Comparison of ENCODE assay signal across 1 cellular context in the genomic region with DNA sequence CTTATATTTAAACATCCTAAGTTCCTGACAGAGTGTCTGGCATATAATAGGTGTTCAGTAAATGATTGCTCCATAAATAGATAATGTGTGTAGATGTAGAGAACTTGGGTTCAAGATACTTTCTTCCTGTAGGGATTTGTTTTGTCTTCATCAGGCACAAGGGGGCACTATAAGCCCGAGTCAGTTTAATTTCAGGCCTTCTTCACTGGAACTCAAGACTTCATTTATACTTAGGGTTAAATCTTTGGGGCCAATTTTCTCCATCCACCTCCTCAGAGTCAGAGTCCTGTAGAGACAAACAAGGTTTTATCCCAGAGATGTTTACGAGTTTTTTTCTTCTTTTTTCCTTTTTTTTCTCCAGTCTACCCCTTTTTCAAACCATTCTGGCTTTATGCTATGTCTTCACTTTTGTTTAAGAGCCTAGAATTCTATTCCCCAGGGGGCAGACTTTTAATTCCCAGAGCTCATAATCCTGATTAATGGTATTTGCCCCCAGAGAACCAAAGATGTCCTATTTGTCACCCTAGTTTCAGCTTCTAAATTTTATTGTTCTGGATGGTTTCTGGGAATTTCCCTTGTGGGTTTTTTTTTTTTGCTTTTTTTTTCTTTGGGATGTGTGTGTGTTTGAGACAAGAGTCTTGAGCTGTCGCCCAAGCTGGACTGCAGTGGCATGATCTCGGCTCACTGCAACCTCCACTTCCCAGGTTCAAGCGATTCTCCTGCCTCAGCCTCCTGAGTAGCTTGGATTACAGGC.
TF ChIP-seq lines count a peak whose summit lies in the region.

No MANE protein-coding gene starts in this region.

TF ChIP-seq in K562, 482 proteins besides CTCF, POLR2A, EP300 and RAD21 (continued from another document and continues in another):
- TF ChIP-seq, protein P1, sequence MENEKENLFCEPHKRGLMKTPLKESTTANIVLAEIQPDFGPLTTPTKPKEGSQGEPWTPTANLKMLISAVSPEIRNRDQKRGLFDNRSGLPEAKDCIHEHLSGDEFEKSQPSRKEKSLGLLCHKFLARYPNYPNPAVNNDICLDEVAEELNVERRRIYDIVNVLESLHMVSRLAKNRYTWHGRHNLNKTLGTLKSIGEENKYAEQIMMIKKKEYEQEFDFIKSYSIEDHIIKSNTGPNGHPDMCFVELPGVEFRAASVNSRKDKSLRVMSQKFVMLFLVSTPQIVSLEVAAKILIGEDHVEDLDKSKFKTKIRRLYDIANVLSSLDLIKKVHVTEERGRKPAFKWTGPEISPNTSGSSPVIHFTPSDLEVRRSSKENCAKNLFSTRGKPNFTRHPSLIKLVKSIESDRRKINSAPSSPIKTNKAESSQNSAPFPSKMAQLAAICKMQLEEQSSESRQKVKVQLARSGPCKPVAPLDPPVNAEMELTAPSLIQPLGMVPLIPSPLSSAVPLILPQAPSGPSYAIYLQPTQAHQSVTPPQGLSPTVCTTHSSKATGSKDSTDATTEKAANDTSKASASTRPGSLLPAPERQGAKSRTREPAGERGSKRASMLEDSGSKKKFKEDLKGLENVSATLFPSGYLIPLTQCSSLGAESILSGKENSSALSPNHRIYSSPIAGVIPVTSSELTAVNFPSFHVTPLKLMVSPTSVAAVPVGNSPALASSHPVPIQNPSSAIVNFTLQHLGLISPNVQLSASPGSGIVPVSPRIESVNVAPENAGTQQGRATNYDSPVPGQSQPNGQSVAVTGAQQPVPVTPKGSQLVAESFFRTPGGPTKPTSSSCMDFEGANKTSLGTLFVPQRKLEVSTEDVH (IDR thresholded peaks at IDR 0.05; ENCODE audit: low read depth, partially characterized antibody), result peak; percentile 37
- TF ChIP-seq, protein P2, sequence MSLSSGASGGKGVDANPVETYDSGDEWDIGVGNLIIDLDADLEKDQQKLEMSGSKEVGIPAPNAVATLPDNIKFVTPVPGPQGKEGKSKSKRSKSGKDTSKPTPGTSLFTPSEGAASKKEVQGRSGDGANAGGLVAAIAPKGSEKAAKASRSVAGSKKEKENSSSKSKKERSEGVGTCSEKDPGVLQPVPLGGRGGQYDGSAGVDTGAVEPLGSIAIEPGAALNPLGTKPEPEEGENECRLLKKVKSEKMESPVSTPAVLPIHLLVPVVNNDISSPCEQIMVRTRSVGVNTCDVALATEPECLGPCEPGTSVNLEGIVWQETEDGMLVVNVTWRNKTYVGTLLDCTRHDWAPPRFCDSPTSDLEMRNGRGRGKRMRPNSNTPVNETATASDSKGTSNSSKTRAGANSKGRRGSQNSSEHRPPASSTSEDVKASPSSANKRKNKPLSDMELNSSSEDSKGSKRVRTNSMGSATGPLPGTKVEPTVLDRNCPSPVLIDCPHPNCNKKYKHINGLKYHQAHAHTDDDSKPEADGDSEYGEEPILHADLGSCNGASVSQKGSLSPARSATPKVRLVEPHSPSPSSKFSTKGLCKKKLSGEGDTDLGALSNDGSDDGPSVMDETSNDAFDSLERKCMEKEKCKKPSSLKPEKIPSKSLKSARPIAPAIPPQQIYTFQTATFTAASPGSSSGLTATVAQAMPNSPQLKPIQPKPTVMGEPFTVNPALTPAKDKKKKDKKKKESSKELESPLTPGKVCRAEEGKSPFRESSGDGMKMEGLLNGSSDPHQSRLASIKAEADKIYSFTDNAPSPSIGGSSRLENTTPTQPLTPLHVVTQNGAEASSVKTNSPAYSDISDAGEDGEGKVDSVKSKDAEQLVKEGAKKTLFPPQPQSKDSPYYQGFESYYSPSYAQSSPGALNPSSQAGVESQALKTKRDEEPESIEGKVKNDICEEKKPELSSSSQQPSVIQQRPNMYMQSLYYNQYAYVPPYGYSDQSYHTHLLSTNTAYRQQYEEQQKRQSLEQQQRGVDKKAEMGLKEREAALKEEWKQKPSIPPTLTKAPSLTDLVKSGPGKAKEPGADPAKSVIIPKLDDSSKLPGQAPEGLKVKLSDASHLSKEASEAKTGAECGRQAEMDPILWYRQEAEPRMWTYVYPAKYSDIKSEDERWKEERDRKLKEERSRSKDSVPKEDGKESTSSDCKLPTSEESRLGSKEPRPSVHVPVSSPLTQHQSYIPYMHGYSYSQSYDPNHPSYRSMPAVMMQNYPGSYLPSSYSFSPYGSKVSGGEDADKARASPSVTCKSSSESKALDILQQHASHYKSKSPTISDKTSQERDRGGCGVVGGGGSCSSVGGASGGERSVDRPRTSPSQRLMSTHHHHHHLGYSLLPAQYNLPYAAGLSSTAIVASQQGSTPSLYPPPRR (CRISPR knock-in tag; IDR thresholded peaks at IDR 0.05; ENCODE audit: borderline replicate concordance), result no peak
- TF ChIP-seq PCBP2 (IDR thresholded peaks at IDR 0.05; ENCODE audit: low read depth, low read length, poor library complexity, severe bottlenecking) (no peak), NCOA2 (IDR thresholded peaks at IDR 0.05; ENCODE audit: partially characterized antibody in 2 of 2) (peak in 1 of 2 experiments; percentile 25), MTA3 (IDR thresholded peaks at IDR 0.05; ENCODE audit: borderline replicate concordance) (no peak), HDGF (IDR thresholded peaks at IDR 0.05) (0 out of 2 replicates have a peak, but pooled peaks have one; percentile 44), RB1 (IDR thresholded peaks at IDR 0.05; ENCODE audit: low read depth) (0 out of 2 replicates have a peak, but pooled peaks have one; percentile 9), ZNF324 (CRISPR knock-in tag; IDR thresholded peaks at IDR 0.05) (no peak), CTBP1 (IDR thresholded peaks at IDR 0.05; ENCODE audit: borderline replicate concordance) (no peak), TRIM28 (IDR thresholded peaks at IDR 0.05) (no peak), KLF10 (CRISPR knock-in tag; IDR thresholded peaks at IDR 0.05) (no peak), TRIM24 (IDR thresholded peaks at IDR 0.05) (no peak), KLF16 (IDR thresholded peaks at IDR 0.05) (0 out of 2 replicates have a peak, but pooled peaks have one; percentile 34), BRD9 (IDR thresholded peaks at IDR 0.05; ENCODE audit: low read depth, partially characterized antibody) (peak; percentile 84), ZNF23 (CRISPR knock-in tag; IDR thresholded peaks at IDR 0.05) (no peak), HNRNPLL (IDR thresholded peaks at IDR 0.05; ENCODE audit: low read depth, low read length, poor library complexity, severe bottlenecking) (no peak), C11orf30 (IDR thresholded peaks at IDR 0.05; ENCODE audit: low read depth) (no peak; the same call in none of the 2 replicates), CSDE1 (IDR thresholded peaks at IDR 0.05) (0 out of 4 replicates have a peak, but pooled peaks of 1 of the 2 experiments have one; percentile 53), ESRRB (CRISPR knock-in tag; IDR thresholded peaks at IDR 0.05; ENCODE audit: borderline replicate concordance) (no peak), CREBBP (IDR thresholded peaks at IDR 0.05; ENCODE audit: low read depth, low read length) (no peak), SNIP1 (IDR thresholded peaks at IDR 0.05; ENCODE audit: low read depth) (no peak), JUND (IDR thresholded peaks at IDR 0.05; ENCODE audit: borderline replicate concordance, low read depth, low read length) (0 out of 2 replicates have a peak, but pooled peaks have one; percentile 5), JUND (tag; IDR thresholded peaks at IDR 0.05; ENCODE audit: borderline replicate concordance, low read depth, low read length) (no peak), BCOR (IDR thresholded peaks at IDR 0.05) (peak; percentile 46; the same call in 1 of the 2 replicates), ARNT (IDR thresholded peaks at IDR 0.05) (peak in 1 of 2 experiments; percentile 57; a peak in 1 of 4 replicates), SAFB (IDR thresholded peaks at IDR 0.05; ENCODE audit: borderline replicate concordance, low read depth, low read length) (no peak)
- TF ChIP-seq, protein P3, sequence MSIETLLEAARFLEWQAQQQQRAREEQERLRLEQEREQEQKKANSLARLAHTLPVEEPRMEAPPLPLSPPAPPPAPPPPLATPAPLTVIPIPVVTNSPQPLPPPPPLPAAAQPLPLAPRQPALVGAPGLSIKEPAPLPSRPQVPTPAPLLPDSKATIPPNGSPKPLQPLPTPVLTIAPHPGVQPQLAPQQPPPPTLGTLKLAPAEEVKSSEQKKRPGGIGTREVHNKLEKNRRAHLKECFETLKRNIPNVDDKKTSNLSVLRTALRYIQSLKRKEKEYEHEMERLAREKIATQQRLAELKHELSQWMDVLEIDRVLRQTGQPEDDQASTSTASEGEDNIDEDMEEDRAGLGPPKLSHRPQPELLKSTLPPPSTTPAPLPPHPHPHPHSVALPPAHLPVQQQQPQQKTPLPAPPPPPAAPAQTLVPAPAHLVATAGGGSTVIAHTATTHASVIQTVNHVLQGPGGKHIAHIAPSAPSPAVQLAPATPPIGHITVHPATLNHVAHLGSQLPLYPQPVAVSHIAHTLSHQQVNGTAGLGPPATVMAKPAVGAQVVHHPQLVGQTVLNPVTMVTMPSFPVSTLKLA (conservative IDR thresholded peaks at IDR 0.05), result 0 out of 4 replicates have a peak, but pooled peaks have one; percentile 29 to 48
- TF ChIP-seq, protein P4, sequence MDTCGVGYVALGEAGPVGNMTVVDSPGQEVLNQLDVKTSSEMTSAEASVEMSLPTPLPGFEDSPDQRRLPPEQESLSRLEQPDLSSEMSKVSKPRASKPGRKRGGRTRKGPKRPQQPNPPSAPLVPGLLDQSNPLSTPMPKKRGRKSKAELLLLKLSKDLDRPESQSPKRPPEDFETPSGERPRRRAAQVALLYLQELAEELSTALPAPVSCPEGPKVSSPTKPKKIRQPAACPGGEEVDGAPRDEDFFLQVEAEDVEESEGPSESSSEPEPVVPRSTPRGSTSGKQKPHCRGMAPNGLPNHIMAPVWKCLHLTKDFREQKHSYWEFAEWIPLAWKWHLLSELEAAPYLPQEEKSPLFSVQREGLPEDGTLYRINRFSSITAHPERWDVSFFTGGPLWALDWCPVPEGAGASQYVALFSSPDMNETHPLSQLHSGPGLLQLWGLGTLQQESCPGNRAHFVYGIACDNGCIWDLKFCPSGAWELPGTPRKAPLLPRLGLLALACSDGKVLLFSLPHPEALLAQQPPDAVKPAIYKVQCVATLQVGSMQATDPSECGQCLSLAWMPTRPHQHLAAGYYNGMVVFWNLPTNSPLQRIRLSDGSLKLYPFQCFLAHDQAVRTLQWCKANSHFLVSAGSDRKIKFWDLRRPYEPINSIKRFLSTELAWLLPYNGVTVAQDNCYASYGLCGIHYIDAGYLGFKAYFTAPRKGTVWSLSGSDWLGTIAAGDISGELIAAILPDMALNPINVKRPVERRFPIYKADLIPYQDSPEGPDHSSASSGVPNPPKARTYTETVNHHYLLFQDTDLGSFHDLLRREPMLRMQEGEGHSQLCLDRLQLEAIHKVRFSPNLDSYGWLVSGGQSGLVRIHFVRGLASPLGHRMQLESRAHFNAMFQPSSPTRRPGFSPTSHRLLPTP (IDR thresholded peaks at IDR 0.05; ENCODE audit: borderline replicate concordance, extremely low read depth, insufficient read length), result no peak
- TF ChIP-seq, protein P5, sequence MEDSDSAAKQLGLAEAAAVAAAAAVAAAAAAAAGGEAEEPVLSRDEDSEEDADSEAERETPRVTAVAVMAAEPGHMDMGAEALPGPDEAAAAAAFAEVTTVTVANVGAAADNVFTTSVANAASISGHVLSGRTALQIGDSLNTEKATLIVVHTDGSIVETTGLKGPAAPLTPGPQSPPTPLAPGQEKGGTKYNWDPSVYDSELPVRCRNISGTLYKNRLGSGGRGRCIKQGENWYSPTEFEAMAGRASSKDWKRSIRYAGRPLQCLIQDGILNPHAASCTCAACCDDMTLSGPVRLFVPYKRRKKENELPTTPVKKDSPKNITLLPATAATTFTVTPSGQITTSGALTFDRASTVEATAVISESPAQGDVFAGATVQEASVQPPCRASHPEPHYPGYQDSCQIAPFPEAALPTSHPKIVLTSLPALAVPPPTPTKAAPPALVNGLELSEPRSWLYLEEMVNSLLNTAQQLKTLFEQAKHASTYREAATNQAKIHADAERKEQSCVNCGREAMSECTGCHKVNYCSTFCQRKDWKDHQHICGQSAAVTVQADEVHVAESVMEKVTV (CRISPR knock-in tag; IDR thresholded peaks at IDR 0.05), result peak; percentile 65
- TF ChIP-seq, protein P6, sequence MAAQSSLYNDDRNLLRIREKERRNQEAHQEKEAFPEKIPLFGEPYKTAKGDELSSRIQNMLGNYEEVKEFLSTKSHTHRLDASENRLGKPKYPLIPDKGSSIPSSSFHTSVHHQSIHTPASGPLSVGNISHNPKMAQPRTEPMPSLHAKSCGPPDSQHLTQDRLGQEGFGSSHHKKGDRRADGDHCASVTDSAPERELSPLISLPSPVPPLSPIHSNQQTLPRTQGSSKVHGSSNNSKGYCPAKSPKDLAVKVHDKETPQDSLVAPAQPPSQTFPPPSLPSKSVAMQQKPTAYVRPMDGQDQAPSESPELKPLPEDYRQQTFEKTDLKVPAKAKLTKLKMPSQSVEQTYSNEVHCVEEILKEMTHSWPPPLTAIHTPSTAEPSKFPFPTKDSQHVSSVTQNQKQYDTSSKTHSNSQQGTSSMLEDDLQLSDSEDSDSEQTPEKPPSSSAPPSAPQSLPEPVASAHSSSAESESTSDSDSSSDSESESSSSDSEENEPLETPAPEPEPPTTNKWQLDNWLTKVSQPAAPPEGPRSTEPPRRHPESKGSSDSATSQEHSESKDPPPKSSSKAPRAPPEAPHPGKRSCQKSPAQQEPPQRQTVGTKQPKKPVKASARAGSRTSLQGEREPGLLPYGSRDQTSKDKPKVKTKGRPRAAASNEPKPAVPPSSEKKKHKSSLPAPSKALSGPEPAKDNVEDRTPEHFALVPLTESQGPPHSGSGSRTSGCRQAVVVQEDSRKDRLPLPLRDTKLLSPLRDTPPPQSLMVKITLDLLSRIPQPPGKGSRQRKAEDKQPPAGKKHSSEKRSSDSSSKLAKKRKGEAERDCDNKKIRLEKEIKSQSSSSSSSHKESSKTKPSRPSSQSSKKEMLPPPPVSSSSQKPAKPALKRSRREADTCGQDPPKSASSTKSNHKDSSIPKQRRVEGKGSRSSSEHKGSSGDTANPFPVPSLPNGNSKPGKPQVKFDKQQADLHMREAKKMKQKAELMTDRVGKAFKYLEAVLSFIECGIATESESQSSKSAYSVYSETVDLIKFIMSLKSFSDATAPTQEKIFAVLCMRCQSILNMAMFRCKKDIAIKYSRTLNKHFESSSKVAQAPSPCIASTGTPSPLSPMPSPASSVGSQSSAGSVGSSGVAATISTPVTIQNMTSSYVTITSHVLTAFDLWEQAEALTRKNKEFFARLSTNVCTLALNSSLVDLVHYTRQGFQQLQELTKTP (IDR thresholded peaks at IDR 0.05; ENCODE audit: low read depth in 1 of 2, partially characterized antibody in 2 of 2), result peak in 1 of 2 experiments; percentile 53
- TF ChIP-seq, protein P7, sequence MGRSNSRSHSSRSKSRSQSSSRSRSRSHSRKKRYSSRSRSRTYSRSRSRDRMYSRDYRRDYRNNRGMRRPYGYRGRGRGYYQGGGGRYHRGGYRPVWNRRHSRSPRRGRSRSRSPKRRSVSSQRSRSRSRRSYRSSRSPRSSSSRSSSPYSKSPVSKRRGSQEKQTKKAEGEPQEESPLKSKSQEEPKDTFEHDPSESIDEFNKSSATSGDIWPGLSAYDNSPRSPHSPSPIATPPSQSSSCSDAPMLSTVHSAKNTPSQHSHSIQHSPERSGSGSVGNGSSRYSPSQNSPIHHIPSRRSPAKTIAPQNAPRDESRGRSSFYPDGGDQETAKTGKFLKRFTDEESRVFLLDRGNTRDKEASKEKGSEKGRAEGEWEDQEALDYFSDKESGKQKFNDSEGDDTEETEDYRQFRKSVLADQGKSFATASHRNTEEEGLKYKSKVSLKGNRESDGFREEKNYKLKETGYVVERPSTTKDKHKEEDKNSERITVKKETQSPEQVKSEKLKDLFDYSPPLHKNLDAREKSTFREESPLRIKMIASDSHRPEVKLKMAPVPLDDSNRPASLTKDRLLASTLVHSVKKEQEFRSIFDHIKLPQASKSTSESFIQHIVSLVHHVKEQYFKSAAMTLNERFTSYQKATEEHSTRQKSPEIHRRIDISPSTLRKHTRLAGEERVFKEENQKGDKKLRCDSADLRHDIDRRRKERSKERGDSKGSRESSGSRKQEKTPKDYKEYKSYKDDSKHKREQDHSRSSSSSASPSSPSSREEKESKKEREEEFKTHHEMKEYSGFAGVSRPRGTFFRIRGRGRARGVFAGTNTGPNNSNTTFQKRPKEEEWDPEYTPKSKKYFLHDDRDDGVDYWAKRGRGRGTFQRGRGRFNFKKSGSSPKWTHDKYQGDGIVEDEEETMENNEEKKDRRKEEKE (IDR thresholded peaks at IDR 0.05; ENCODE audit: borderline replicate concordance in 1 of 2, control insufficient read depth in 1 of 2, low read depth in 2 of 2, low read length in 1 of 2), result 0 out of 4 replicates have a peak, but pooled peaks of 1 of the 2 experiments have one; percentile 30
